In the genomic region with DNA sequence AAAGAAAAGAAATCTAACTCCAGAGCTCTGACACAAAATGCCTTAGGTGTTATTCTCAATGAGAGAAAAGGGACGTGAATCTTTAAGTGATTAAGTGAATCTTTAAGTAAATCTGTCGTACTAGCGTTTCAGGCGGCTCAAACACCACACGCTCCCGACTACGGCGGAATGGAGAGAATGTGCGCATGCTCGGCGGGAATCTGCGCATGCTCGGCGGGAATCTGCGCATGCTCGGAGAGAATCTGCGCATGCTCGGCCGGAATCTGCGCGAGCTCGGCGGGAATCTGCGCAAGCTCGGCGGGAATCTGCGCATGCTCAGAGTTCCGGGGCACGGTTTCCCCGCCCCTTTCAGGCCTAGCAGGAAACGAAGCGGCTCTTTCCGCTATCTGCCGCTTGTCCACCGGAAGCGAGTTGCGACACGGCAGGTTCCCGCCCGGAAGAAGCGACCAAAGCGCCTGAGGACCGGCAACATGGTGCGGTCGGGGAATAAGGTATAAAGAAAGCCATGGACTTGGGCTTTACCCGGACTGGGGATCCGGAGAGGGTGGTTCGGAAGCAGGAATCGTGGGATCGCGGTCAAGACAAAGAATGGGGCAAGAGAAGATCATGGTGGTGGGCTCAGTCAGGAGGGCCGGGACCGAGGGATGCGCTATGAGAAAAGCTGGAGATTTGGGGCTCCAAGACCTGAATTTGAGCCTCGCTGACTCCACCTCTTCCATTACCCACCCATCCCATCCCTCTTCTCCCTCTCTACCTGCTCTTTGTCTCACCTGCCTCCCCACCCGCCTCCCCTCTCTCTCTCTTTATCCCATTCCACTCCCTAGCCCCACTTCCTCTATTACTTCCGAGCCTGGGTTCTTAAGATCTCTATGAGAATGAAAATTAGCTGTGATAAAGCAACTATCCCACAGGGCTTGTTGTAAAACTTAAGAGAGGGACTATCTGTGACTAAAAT, we compare ENCODE assay signal across 8 cellular contexts. TPM values are rescaled to one million over a fixed set of nuclear protein-coding genes. Genes with fewer than 3 reads are reported as not detected.
DNase-seq lines count a peak whose midpoint lies in the region; ATAC-seq and TF ChIP-seq lines count a peak whose summit lies in the region.

A gene (plus strand): TSS at position 382 of the 955 bp plus-strand sequence. CDS start 89 bp downstream, at position 471.

- no peak for TF ChIP-seq CTCF in BE2C (IDR thresholded peaks at IDR 0.05; ENCODE audit: low read depth, low read length)

- DNase-seq in BE2C (peak; percentile 97), NCI-H526 treated with DMSO at 0.1 percent for 48 hours (lab: John Stamatoyannopoulos, UW) (peak; percentile 92), kidney glomerular epithelial cell (lab: John Stamatoyannopoulos, UW) (peak; percentile 91)
- DNase-seq in activated CD4-positive, alpha-beta T cell treated with anti-CD3 and anti-CD28 coated beads for 48 hours: peak; percentile 99
- peak; percentile 95 to 97 for DNase-seq in stimulated activated CD4-positive, alpha-beta T cell treated with anti-CD3 and anti-CD28 coated beads, Interleukin-15, amount 100 ng/mL, for 48 hours (ENCODE audit: low read depth in 2 of 2)

- H3K4me3 ChIP-seq in BE2C (ENCODE audit: low read depth, low read length): peak within 1 kb of the TSS; percentile 94

- ATAC-seq in GM19328 (IDR thresholded peaks at IDR 0.05; ENCODE audit: unreplicated experiment) (peak; percentile 61), HG03469 (IDR thresholded peaks at IDR 0.05; ENCODE audit: unreplicated experiment) (peak; percentile 28)

- no peaks in the 10 kb centered on the region for H3K27me3 ChIP-seq in BE2C

- peak within 1 kb of the TSS; percentile 81 for H3K27ac ChIP-seq in cingulate gyrus (ENCODE audit: low read depth, low read length)

- no peaks in the 10 kb centered on the region for H3K9me3 ChIP-seq in BE2C

- H3K36me3 ChIP-seq in BE2C: peaks cover 40% of the 10 kb centered on the region

- peaks cover under 1% of the 10 kb centered on the region; the same call in 1 of the 2 replicates for H3K4me1 ChIP-seq in BE2C

RNA-seq across cellular contexts. Expression of the gene that starts here (rescaled TPM):
- 271 TPM for polyA plus RNA-seq in BE2C (2012; ENCODE audit: insufficient read depth, insufficient read length, low read depth)

Comparison
In these comparisons a context has a peak if more than half of its experiments do, and no peak if none do; other contexts are left out.
1. Peak in every context shown above with its lines: DNase-seq, ATAC-seq, H3K4me3 ChIP-seq and H3K27ac ChIP-seq.